ENCODE assay signal across 10 cellular contexts in the genomic region with DNA sequence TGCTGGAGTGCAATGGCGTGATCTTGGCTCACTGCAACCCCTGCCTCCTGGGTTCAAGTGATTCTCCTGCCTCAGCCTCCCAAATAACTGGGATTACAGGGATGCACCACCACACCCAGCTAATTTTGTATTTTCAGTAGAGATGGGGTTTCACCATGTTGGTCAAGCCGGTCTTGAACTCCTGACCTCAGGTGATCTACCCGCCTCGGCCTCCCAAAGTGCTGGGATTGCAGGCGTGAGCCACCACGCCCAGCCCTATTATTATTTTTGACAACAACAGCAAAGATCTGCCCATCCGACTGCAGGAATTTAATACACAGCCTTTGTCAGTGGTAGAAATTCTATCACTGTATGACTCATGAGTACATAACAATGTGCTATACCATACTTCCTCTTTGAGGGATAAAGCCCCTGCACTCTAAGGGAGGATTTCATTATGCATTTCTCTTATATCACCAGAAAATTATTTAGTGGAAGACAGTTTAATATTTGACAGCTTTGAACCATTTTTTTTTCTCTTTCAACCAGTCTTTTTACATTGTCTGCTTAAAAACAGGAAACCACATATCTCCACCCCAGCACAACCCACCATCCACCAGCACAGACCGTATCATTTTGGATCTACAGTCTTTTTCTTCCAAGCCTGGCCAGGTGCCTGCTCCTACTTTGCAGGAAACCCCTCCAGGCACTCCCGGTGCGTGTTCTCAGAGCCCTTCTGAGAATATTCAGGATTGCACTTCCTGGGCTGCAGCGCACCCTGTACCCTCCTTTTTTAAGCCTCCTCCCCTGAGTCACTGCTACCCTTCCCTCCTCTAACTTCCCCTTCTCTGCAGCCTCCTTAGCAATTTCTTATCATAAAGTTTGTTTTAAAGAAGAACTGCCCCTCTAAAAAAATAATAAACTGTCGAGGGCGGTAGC. TPM values are rescaled to one million over a fixed set of nuclear protein-coding genes. Genes with fewer than 3 reads are reported as not detected.
DNase-seq lines count a peak whose midpoint lies in the region; ATAC-seq, FAIRE-seq and TF ChIP-seq lines count a peak whose summit lies in the region.
"Had no signal": no experiment of that assay in that cellular context is flagged by ENCODE, and none has a peak within 500 bp of the region (broad histone marks: within the 10 kb centered on the region; RNA-seq: fewer than 3 reads in every experiment).

No MANE protein-coding gene starts in this region.

- H3K27ac ChIP-seq in OCI-LY3 (ENCODE audit: low read length), result peak overlapping the region; percentile 97
- peak overlapping the region; percentile 94 for H3K27ac ChIP-seq in GM12878 (ENCODE audit: control insufficient read depth, insufficient read depth)

- BruUV-seq in GM12878 (replicated peaks; lab: Mats Ljungman, UMichigan), result TSS peak; percentile 60

- H3K79me2 ChIP-seq in OCI-LY3 (ENCODE audit: low read length) (peaks cover 47% of the 10 kb centered on the region), GM12878 (ENCODE audit: control insufficient read depth, insufficient read depth, low read length) (peaks cover 71% of the 10 kb centered on the region)

- DNase-seq in activated CD4-positive, CD25-positive, alpha-beta regulatory T cell treated with anti-CD3 and anti-CD28 coated beads, Interleukin-2, amount 50 U/mL, for 72 hours, result no peak
- DNase-seq in GM12878 (ENCODE audit: low read depth, low spot score) (no peak), lower leg skin (ENCODE audit: low spot score in 2 of 2) (no peak), ureter (ENCODE audit: low spot score) (peak; percentile 53), ACHN (no peak)

- ATAC-seq in activated CD4-positive, CD25-positive, alpha-beta regulatory T cell treated with anti-CD3 and anti-CD28 coated beads, Interleukin-2, amount 50 U/mL, for 24 hours, result peak; percentile 46 to 52
- ATAC-seq in HG02938 (IDR thresholded peaks at IDR 0.05; ENCODE audit: unreplicated experiment) (peak; percentile 32), GM12878 (peak; percentile 61)

- H4K20me1 ChIP-seq in OCI-LY3 (ENCODE audit: insufficient read depth, low read length) (no peaks in the 10 kb centered on the region), GM12878 (ENCODE audit: control insufficient read depth, insufficient read depth) (no peaks in the 10 kb centered on the region)

- H3K4me3 ChIP-seq in OCI-LY3 (ENCODE audit: low read length) (peak overlapping the region; percentile 95), GM12878 (peak overlapping the region; percentile 80), lower leg skin (ENCODE audit: low read depth, poor library complexity, severe bottlenecking) (peak overlapping the region; percentile 33)

- no peak for TF ChIP-seq POLR2A in GM12878 (IDR thresholded peaks at IDR 0.05; ENCODE audit: low read depth, low read length)
- no peak for TF ChIP-seq POLR2A in lower leg skin (IDR thresholded peaks at IDR 0.05)

- peak; percentile 19 to 51; a peak in 1 of 4 replicates for TF ChIP-seq EP300 in GM12878 (IDR thresholded peaks at IDR 0.05; ENCODE audit: borderline replicate concordance in 1 of 2, control insufficient read depth in 1 of 2, low read depth in 2 of 2, low read length in 2 of 2)

- H3K4me1 ChIP-seq in OCI-LY3 (ENCODE audit: low read length) (peaks cover 57% of the 10 kb centered on the region), GM12878 (ENCODE audit: control insufficient read depth, insufficient read depth, low read length) (peaks cover 5% of the 10 kb centered on the region)

- SMC1A ChIA-PET in GM12878 (lab: Charles Lee; ENCODE audit: uncharacterized antibody, unreplicated experiment), result interaction anchor here (0.8 to 4.0 kb wide), 9 partner anchors 8 to 191 kb away, joined by 3 to 33 read pairs (median 8); a partner anchor contains a TSS

- no peak for TF ChIP-seq CTCF in OCI-LY3 (IDR thresholded peaks at IDR 0.05; ENCODE audit: low read depth, low read length)
- no peak for TF ChIP-seq CTCF in GM12878 (IDR thresholded peaks at IDR 0.05 in 2 of 3, conservative IDR thresholded peaks at IDR 0.05 in 1 of 3; ENCODE audit: control insufficient read depth in 2 of 3, extremely low read depth in 1 of 3, insufficient read depth in 1 of 3, low read depth in 3 of 3, low read length in 3 of 3)
- TF ChIP-seq CTCF in lower leg skin (IDR thresholded peaks at IDR 0.05), result no peak

- H2AFZ ChIP-seq in OCI-LY3 (ENCODE audit: low read depth, low read length) (peak overlapping the region; percentile 12; the same call in 1 of the 2 replicates), GM12878 (ENCODE audit: control insufficient read depth, low read depth, low read length) (peak overlapping the region; percentile 85)

- intact Hi-C loops in GM12878 (cut with micrococcal nuclease; ENCODE audit: unreplicated experiment), result loop anchor here (2.0 kb wide), 3 partner anchors 14 to 190 kb away; a partner anchor contains a TSS
- intact Hi-C loops in lower leg skin (cut with DNase I; ENCODE audit: low total_unique reads), result no loop called here

- peak overlapping the region; percentile 93 for H3K9ac ChIP-seq in OCI-LY3 (ENCODE audit: low read length)
- peak overlapping the region; percentile 97 for H3K9ac ChIP-seq in GM12878 (ENCODE audit: control insufficient read depth, insufficient read depth, low read length)

- POLR2A ChIA-PET in GM12878 (lab: Charles Lee), result interaction anchor here (1.0 to 4.2 kb wide), 5 partner anchors 10 to 591 kb away, joined by 3 to 20 read pairs (median 11); no protein-coding TSS in a partner anchor

- in situ Hi-C loops in GM12878 (cut with MboI), result loop anchor here (25.0 kb wide), 1 partner anchor 574 kb away; no protein-coding TSS in a partner anchor
- in situ Hi-C loops in ACHN (cut with HindIII; ENCODE audit: low pct_ligation_motif_present, low pct_unique_long_range_greater_than_20kb, low sequenced_read_pairs), result no loop called here

- H3K27me3 ChIP-seq in OCI-LY3 (ENCODE audit: low read depth, low read length) (no peaks in the 10 kb centered on the region), GM12878 (replicated peaks in 1 of 2; ENCODE audit: control insufficient read depth in 2 of 2, insufficient read depth in 2 of 2, low read length in 1 of 2) (no peaks in the 10 kb centered on the region)

- no peak for TF ChIP-seq RAD21 in GM12878 (IDR thresholded peaks at IDR 0.05; ENCODE audit: insufficient read depth, low read depth, low read length)

- H3K9me3 ChIP-seq in OCI-LY3 (ENCODE audit: insufficient read depth, low read length) (no peaks in the 10 kb centered on the region), GM12878 (replicated peaks; ENCODE audit: control insufficient read depth, insufficient read depth, low read length) (no peaks in the 10 kb centered on the region)

- RAD21 ChIA-PET in GM12878 (lab: Charles Lee; ENCODE audit: unreplicated experiment), result interaction anchor here (0.7 to 4.7 kb wide), 5 partner anchors 9 to 190 kb away, joined by 3 to 25 read pairs (median 6); a partner anchor contains a TSS

- CTCF ChIA-PET in GM12878 (lab: Yijun Ruan, JAX), result interaction anchor here (1.5 to 4.6 kb wide), 5 partner anchors 10 to 35 kb away, joined by 3 to 15 read pairs (median 7); a partner anchor contains a TSS

- H3K4me2 ChIP-seq in OCI-LY3 (ENCODE audit: low read length) (peak overlapping the region; percentile 96), GM12878 (ENCODE audit: control insufficient read depth, insufficient read depth) (peak overlapping the region; percentile 93)

- WGBS in GM12878 (ENCODE audit: insufficient coverage, insufficient replicate concordance, low lambda C conversion rate, missing lambda C conversion rate), result under 1% methylated on average over 13 of the region's 13 CpGs
- 31 to 37% methylated on average over 13 of the region's 13 CpGs for WGBS in lower leg skin, 2 donors

- no peak for FAIRE-seq in GM12878 (lab: Jason Lieb, UNC)
- FAIRE-seq: A204.1 had no signal

- H3K36me3 ChIP-seq in OCI-LY3 (replicated peaks; ENCODE audit: low read depth, low read length), result peaks cover 5% of the 10 kb centered on the region
- H3K36me3 ChIP-seq in GM12878 (ENCODE audit: control insufficient read depth in 2 of 2, insufficient read depth in 2 of 2, low read length in 1 of 2), result no peaks in the 10 kb centered on the region

RNA-seq across cellular contexts. Expression of a gene that starts 0.6 kb away (rescaled TPM):
- total RNA-seq in GM12878 (2013; cell fraction: nucleolus; rRNA removed), result 164 and 166 TPM in 2 replicates
- total RNA-seq in GM12878 (2014; rRNA removed) (916 and 989 TPM in 2 replicates), GM12878 (2014; rRNA removed; fragmentation: Illumina TruSeq; extraction: Trizol) (1,126 and 1,183 TPM in 2 replicates), GM12878 (2021) (793 and 796 TPM in 2 replicates), lower leg skin (10 to 100 TPM; 44.9 to 84.7 (median 82.1) TPM), ureter (264 TPM)
- 886 TPM for polyA plus RNA-seq in GM12878 (2011; ENCODE audit: low read depth)
- polyA plus RNA-seq in GM12878 (2011; rRNA removed) (1,451 and 1,700 TPM in 2 replicates), GM12878 (2014; fragmentation: Illumina TruSeq; extraction: Trizol) (2,158 and 2,397 TPM in 2 replicates), GM12878 (2014; fragmentation: Nextera tagmentation; extraction: Ambion mirVana) (1,000 to 10,000 TPM; 2,339 to 2,849 TPM), GM12878 (2014; rRNA removed) (954 and 1,483 TPM in 2 replicates), GM12878 (2016; fragmentation: Nextera tagmentation; extraction: Ambion mirVana) (1,000 to 10,000 TPM; 1,165 to 1,209 TPM)
- 1,936 and 2,352 TPM in 2 replicates for polyA plus RNA-seq in GM12878 (2011; cell fraction: cytosol; rRNA removed)
- 633 and 740 TPM in 2 replicates for polyA plus RNA-seq in GM12878 (2011; cell fraction: nucleus; rRNA removed)
- polyA plus RNA-seq in GM12878 (2012), result 908 and 964 TPM in 2 replicates
- 1,338 and 1,379 TPM in 2 replicates for polyA minus RNA-seq in GM12878 (2011; rRNA and poly(A)+ RNA removed)
- 231 and 269 TPM in 2 replicates for polyA minus RNA-seq in GM12878 (2011; cell fraction: cytosol; rRNA and poly(A)+ RNA removed)
- 159 and 240 TPM in 2 replicates for polyA minus RNA-seq in GM12878 (2011; cell fraction: nucleus; rRNA and poly(A)+ RNA removed)

RNA-seq across cellular contexts. Expression of a gene that starts 12.0 kb away (rescaled TPM):
- total RNA-seq in GM12878 (2013; cell fraction: nucleolus; rRNA removed), result not detected in 2 replicates
- total RNA-seq in GM12878 (2014; rRNA removed), result 0.33 TPM in 1 of 2 replicates, not detected in the other
- total RNA-seq in GM12878 (2014; rRNA removed; fragmentation: Illumina TruSeq; extraction: Trizol), result not detected in 2 replicates
- total RNA-seq in GM12878 (2021), result not detected in 2 replicates
- polyA plus RNA-seq in GM12878 (2011; ENCODE audit: low read depth), result not detected
- 0.16 and 0.29 TPM in 2 replicates for polyA plus RNA-seq in GM12878 (2011; rRNA removed)
- not detected in 2 replicates for polyA plus RNA-seq in GM12878 (2011; cell fraction: cytosol; rRNA removed)
- 0.20 and 0.34 TPM in 2 replicates for polyA plus RNA-seq in GM12878 (2011; cell fraction: nucleus; rRNA removed)
- not detected in 2 replicates for polyA plus RNA-seq in GM12878 (2012)
- polyA plus RNA-seq in GM12878 (2014; fragmentation: Illumina TruSeq; extraction: Trizol), result not detected in 2 replicates
- polyA plus RNA-seq in GM12878 (2014; fragmentation: Nextera tagmentation; extraction: Ambion mirVana), result not detected
- not detected in 2 replicates for polyA plus RNA-seq in GM12878 (2014; rRNA removed)
- polyA plus RNA-seq in GM12878 (2016; fragmentation: Nextera tagmentation; extraction: Ambion mirVana), result not detected
- not detected in 2 replicates for polyA minus RNA-seq in GM12878 (2011; rRNA and poly(A)+ RNA removed)
- not detected in 2 replicates for polyA minus RNA-seq in GM12878 (2011; cell fraction: cytosol; rRNA and poly(A)+ RNA removed)
- not detected in 2 replicates for polyA minus RNA-seq in GM12878 (2011; cell fraction: nucleus; rRNA and poly(A)+ RNA removed)
- total RNA-seq in lower leg skin, result not detected
- not detected for total RNA-seq in ureter
- total RNA-seq: subcutaneous adipose tissue had no signal

RNA-seq across cellular contexts. Expression of a gene that starts 22.5 kb away (rescaled TPM):
- total RNA-seq in GM12878 (2013; cell fraction: nucleolus; rRNA removed), result 6.5 and 6.7 TPM in 2 replicates
- 1.0 and 1.6 TPM in 2 replicates for total RNA-seq in GM12878 (2014; rRNA removed)
- 1.5 and 1.8 TPM in 2 replicates for total RNA-seq in GM12878 (2014; rRNA removed; fragmentation: Illumina TruSeq; extraction: Trizol)
- total RNA-seq in GM12878 (2021), result 0.93 and 1.1 TPM in 2 replicates
- polyA plus RNA-seq in GM12878 (2011; ENCODE audit: low read depth), result 0.96 TPM
- polyA plus RNA-seq in GM12878 (2011; rRNA removed), result 2.0 and 2.1 TPM in 2 replicates
- 0.55 and 0.64 TPM in 2 replicates for polyA plus RNA-seq in GM12878 (2011; cell fraction: cytosol; rRNA removed)
- polyA plus RNA-seq in GM12878 (2011; cell fraction: nucleus; rRNA removed), result 2.3 and 2.5 TPM in 2 replicates
- 1.1 and 1.4 TPM in 2 replicates for polyA plus RNA-seq in GM12878 (2012)
- polyA plus RNA-seq in GM12878 (2014; fragmentation: Illumina TruSeq; extraction: Trizol), result 1.5 and 2.4 TPM in 2 replicates
- polyA plus RNA-seq in GM12878 (2014; fragmentation: Nextera tagmentation; extraction: Ambion mirVana), result 1 to 10 TPM in 1 of 2 experiments, under 1 TPM in 1; 0.91 to 1.3 TPM
- 0.90 and 1.5 TPM in 2 replicates for polyA plus RNA-seq in GM12878 (2014; rRNA removed)
- polyA plus RNA-seq in GM12878 (2016; fragmentation: Nextera tagmentation; extraction: Ambion mirVana), result 1 to 10 TPM in 1 of 2 experiments, under 1 TPM in 1; 0.95 to 1.7 TPM
- polyA minus RNA-seq in GM12878 (2011; rRNA and poly(A)+ RNA removed), result 2.0 and 2.4 TPM in 2 replicates
- not detected in 2 replicates for polyA minus RNA-seq in GM12878 (2011; cell fraction: cytosol; rRNA and poly(A)+ RNA removed)
- polyA minus RNA-seq in GM12878 (2011; cell fraction: nucleus; rRNA and poly(A)+ RNA removed), result 3.3 and 7.4 TPM in 2 replicates
- total RNA-seq in lower leg skin, result 1 to 10 TPM in 2 of 4 donors, under 1 TPM in 2; 0.47 to 3.5 (median 1.6) TPM
- total RNA-seq in ureter, result 122 TPM

Comparison
In these comparisons a context has a peak if more than half of its experiments do, and no peak if none do; other contexts are left out.
1. H3K4me3 ChIP-seq: peak in every context shown above with its lines; median percentile 95 in OCI-LY3; 80 in GM12878; 33 in lower leg skin.
2. RNA of a gene that starts 22.5 kb away (total RNA-seq): 122 TPM in ureter (single experiment); 0.47 to 3.5 TPM in lower leg skin and 0.93 to 6.7 TPM in GM12878; every median in the first group is over 10 times any median in the second.
3. Peak in every context shown above with its lines, with median percentiles within 50 percentile points of each other: ATAC-seq.